ENCODE assay signal across 13 cellular contexts in the genomic region with DNA sequence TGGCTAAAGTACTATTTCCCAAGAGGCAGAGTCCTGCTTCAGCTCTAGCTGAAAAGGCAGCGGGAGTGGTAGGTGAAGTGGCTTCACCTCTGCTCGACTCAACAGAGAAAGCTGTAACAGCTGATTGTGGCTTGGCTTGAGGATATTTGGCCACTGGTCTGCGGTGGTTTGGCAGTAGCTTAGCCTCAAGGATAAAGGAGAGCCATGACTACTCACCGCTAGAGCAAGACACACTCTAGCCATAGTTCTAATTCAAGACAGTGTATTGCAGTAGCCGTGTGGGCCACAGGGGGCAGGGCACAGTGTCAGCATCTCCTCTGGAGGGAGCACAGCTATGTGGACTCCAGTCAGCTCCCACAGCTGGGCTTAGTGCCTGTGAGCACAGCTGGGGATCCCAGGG. TPM values are rescaled to one million over a fixed set of nuclear protein-coding genes. Genes with fewer than 3 reads are reported as not detected.
A peak's percentile ranks its signal among the peaks of the same experiment; 100 is the strongest.
DNase-seq lines count a peak whose midpoint lies in the region; ATAC-seq and TF ChIP-seq lines count a peak whose summit lies in the region.
"Had no signal": no experiment of that assay in that cellular context is flagged by ENCODE, and none has a peak within 500 bp of the region (broad histone marks: within the 10 kb centered on the region; RNA-seq: fewer than 3 reads in every experiment).

No MANE protein-coding gene starts in this region.

- no peak overlapping the region for H3T11ph ChIP-seq in H9 (ENCODE audit: low read length)

- no peaks in the 10 kb centered on the region for H3K27me3 Mint-ChIP-seq in H9 (ENCODE audit: low read depth)
- peaks cover 2% of the 10 kb centered on the region for H3K27me3 Mint-ChIP-seq in activated CD4-positive, alpha-beta memory T cell treated with anti-CD3 and anti-CD28 coated beads, Interleukin-2, amount 10 ng/mL, durations not matched to agents 7 days and 5 days

- H3K56ac ChIP-seq in H9 (ENCODE audit: insufficient read length, low read depth, low read length), result no peak overlapping the region

- H3K36me3 Mint-ChIP-seq in H9 (ENCODE audit: insufficient read depth in 1 of 3, low read depth in 3 of 3), result peaks cover 3 to 15% (median 3%) of the 10 kb centered on the region in 3 experiments; a peak in 6 of 7 replicates
- peaks cover 7% of the 10 kb centered on the region for H3K36me3 Mint-ChIP-seq in activated CD4-positive, alpha-beta memory T cell treated with anti-CD3 and anti-CD28 coated beads, Interleukin-2, amount 10 ng/mL, durations not matched to agents 7 days and 5 days (ENCODE audit: low read depth)

- no peaks in the 10 kb centered on the region for H3K23me2 ChIP-seq in H9 (ENCODE audit: insufficient read length, low read depth, low read length, poor library complexity, severe bottlenecking)

- H3K4me2 ChIP-seq in H9 (ENCODE audit: insufficient read depth, insufficient read length, low read length), result no peak overlapping the region

- H3K27ac ChIP-seq in C4-2B, result no peak overlapping the region
- H3K27ac ChIP-seq in H9 (ENCODE audit: insufficient read length, low read depth, low read length), result no peak overlapping the region
- H3K27ac ChIP-seq: transverse colon had no signal

- H2AFZ ChIP-seq in H9 (ENCODE audit: low read length), result no peak overlapping the region

- no peak overlapping the region for H4K91ac ChIP-seq in H9 (ENCODE audit: insufficient read length, low read depth, low read length)

- no peaks in the 10 kb centered on the region for H3K4me1 ChIP-seq in H9 (ENCODE audit: insufficient read depth, low read length)
- H3K4me1 ChIP-seq: transverse colon had no signal

- no peak overlapping the region for H3K27ac Mint-ChIP-seq in H9
- H3K27ac Mint-ChIP-seq in activated CD4-positive, alpha-beta memory T cell treated with anti-CD3 and anti-CD28 coated beads, Interleukin-2, amount 10 ng/mL, durations not matched to agents 7 days and 5 days, result no peak overlapping the region

- no peak overlapping the region for H4K8ac ChIP-seq in H9 (replicated peaks; ENCODE audit: insufficient read length, low read depth, low read length)

- H3K4me3 Mint-ChIP-seq in H9, result no peak overlapping the region
- no peak overlapping the region for H3K4me3 Mint-ChIP-seq in activated CD4-positive, alpha-beta memory T cell treated with anti-CD3 and anti-CD28 coated beads, Interleukin-2, amount 10 ng/mL, durations not matched to agents 7 days and 5 days

- H3K14ac ChIP-seq in H9 (ENCODE audit: insufficient read depth, low read length), result no peak overlapping the region

- TF ChIP-seq CTCF in C4-2B (conservative IDR thresholded peaks at IDR 0.05), result peak; percentile 65
- peak; percentile 56 for TF ChIP-seq CTCF in H9 (conservative IDR thresholded peaks at IDR 0.05)

- ATAC-seq in SK-N-SH treated with all-trans-retinoic acid at 6 μM for 48 hours (peak; percentile 87), GM18909 (IDR thresholded peaks at IDR 0.05; ENCODE audit: poor library complexity, unreplicated experiment) (no peak)
- ATAC-seq: sciatic nerve had no signal

- no peaks in the 10 kb centered on the region for H4K20me1 ChIP-seq in H9 (ENCODE audit: control insufficient read depth, insufficient read depth, insufficient read length)

- H3K4ac ChIP-seq in H9 (ENCODE audit: low read depth, low read length), result no peak overlapping the region

- H2AK5ac ChIP-seq in H9 (ENCODE audit: insufficient read length, low read length), result no peak overlapping the region

- CTCF ChIA-PET in activated CD4-positive, alpha-beta memory T cell treated with anti-CD3 and anti-CD28 coated beads, Interleukin-2, amount 10 ng/mL, durations not matched to agents 7 days and 5 days (lab: Charles Lee), result no interaction called here

- H3K9me3 ChIP-seq in H9 (ENCODE audit: control insufficient read depth, low read depth, low read length), result no peaks in the 10 kb centered on the region

- H2BK120ac ChIP-seq in H9 (ENCODE audit: low read depth, low read length, poor library complexity, severe bottlenecking), result no peak overlapping the region

- no peak overlapping the region for H3K9ac ChIP-seq in H9 (ENCODE audit: extremely low read depth, insufficient read length, low read length)

- no peak overlapping the region for H2BK20ac ChIP-seq in H9 (ENCODE audit: low read depth, low read length, poor library complexity, severe bottlenecking)

- H2BK12ac ChIP-seq in H9 (ENCODE audit: insufficient read length, low read depth, low read length), result no peak overlapping the region

- H2BK15ac ChIP-seq in H9 (ENCODE audit: low read depth, low read length), result no peak overlapping the region

- no peak overlapping the region for H4K5ac ChIP-seq in H9 (ENCODE audit: insufficient read length, low read depth, low read length)

- no peak overlapping the region for H3K23ac ChIP-seq in H9 (ENCODE audit: insufficient read length, low read depth, low read length)

- no CpG with 5 or more reads among the region's 5 CpGs for WGBS in H9 (ENCODE audit: extremely low coverage, insufficient read length, low lambda C conversion rate)

- no peaks in the 10 kb centered on the region for H3K79me2 ChIP-seq in H9 (ENCODE audit: insufficient read depth, low read length)

- DNase-seq in H9 (peak; percentile 39), islet precursor cell (peak; percentile 57), amniotic stem cell (lab: John Stamatoyannopoulos, UW) (no peak), GF-D8 (lab: John Stamatoyannopoulos, UW) (no peak)
- no peak for DNase-seq in activated CD4-positive, alpha-beta memory T cell treated with anti-CD3 and anti-CD28 coated beads, Interleukin-2, amount 10 ng/mL, durations not matched to agents 7 days and 5 days
- DNase-seq: NCI-H2107, Right ventricle myocardium superior, transverse colon had no signal

- H2BK5ac ChIP-seq in H9 (ENCODE audit: insufficient read length, low read length), result no peak overlapping the region

- no peaks in the 10 kb centered on the region for H3K4me1 Mint-ChIP-seq in H9
- H3K4me1 Mint-ChIP-seq in activated CD4-positive, alpha-beta memory T cell treated with anti-CD3 and anti-CD28 coated beads, Interleukin-2, amount 10 ng/mL, durations not matched to agents 7 days and 5 days, result no peaks in the 10 kb centered on the region

- no peaks in the 10 kb centered on the region for H3K79me1 ChIP-seq in H9 (ENCODE audit: insufficient read depth, low read depth, low read length, poor library complexity, severe bottlenecking)

- H3K27me3 ChIP-seq in H9 (ENCODE audit: insufficient read depth, low read length), result no peaks in the 10 kb centered on the region
- H3K27me3 ChIP-seq: transverse colon had no signal

- peaks cover 25 to 26% of the 10 kb centered on the region in 2 experiments for H3K9me3 Mint-ChIP-seq in H9
- H3K9me3 Mint-ChIP-seq in activated CD4-positive, alpha-beta memory T cell treated with anti-CD3 and anti-CD28 coated beads, Interleukin-2, amount 10 ng/mL, durations not matched to agents 7 days and 5 days, result peaks cover 32% of the 10 kb centered on the region

- POLR2A ChIA-PET in activated CD4-positive, alpha-beta memory T cell treated with anti-CD3 and anti-CD28 coated beads, Interleukin-2, amount 10 ng/mL, durations not matched to agents 7 days and 5 days (lab: Charles Lee), result no interaction called here

- H3K18ac ChIP-seq in H9 (ENCODE audit: insufficient read length, low read depth, low read length), result no peak overlapping the region

TF ChIP-seq in SK-N-SH treated with all-trans-retinoic acid at 6 μM for 48 hours, 23 proteins besides CTCF, POLR2A, EP300 and RAD21:
- TF ChIP-seq ZC3H10 (CRISPR knock-in tag; IDR thresholded peaks at IDR 0.05) (no peak), TCF4 (CRISPR knock-in tag; IDR thresholded peaks at IDR 0.05; ENCODE audit: borderline replicate concordance) (no peak)

RNA-seq across cellular contexts. Expression of a gene that starts 23.5 kb away (rescaled TPM):
- total RNA-seq in H9 (2021), result 0.20 and 0.66 TPM in 2 replicates
- 1 to 10 TPM; 8.7 to 9.7 TPM for total RNA-seq in activated CD4-positive, alpha-beta memory T cell treated with anti-CD3 and anti-CD28 coated beads, Interleukin-2, amount 10 ng/mL, durations not matched to agents 7 days and 5 days
- total RNA-seq: HT-29 had no signal

Comparison
In these comparisons a context has a peak if more than half of its experiments do, and no peak if none do; other contexts are left out.
1. DNase-seq: peak in H9 (single experiment) and islet precursor cell (single experiment); none in amniotic stem cell (single experiment), activated CD4-positive, alpha-beta memory T cell treated with anti-CD3 and anti-CD28 coated beads, Interleukin-2, amount 10 ng/mL, durations not matched to agents 7 days and 5 days (single experiment) and GF-D8 (single experiment).